ENCODE assay signal across 8 cellular contexts in the genomic region with DNA sequence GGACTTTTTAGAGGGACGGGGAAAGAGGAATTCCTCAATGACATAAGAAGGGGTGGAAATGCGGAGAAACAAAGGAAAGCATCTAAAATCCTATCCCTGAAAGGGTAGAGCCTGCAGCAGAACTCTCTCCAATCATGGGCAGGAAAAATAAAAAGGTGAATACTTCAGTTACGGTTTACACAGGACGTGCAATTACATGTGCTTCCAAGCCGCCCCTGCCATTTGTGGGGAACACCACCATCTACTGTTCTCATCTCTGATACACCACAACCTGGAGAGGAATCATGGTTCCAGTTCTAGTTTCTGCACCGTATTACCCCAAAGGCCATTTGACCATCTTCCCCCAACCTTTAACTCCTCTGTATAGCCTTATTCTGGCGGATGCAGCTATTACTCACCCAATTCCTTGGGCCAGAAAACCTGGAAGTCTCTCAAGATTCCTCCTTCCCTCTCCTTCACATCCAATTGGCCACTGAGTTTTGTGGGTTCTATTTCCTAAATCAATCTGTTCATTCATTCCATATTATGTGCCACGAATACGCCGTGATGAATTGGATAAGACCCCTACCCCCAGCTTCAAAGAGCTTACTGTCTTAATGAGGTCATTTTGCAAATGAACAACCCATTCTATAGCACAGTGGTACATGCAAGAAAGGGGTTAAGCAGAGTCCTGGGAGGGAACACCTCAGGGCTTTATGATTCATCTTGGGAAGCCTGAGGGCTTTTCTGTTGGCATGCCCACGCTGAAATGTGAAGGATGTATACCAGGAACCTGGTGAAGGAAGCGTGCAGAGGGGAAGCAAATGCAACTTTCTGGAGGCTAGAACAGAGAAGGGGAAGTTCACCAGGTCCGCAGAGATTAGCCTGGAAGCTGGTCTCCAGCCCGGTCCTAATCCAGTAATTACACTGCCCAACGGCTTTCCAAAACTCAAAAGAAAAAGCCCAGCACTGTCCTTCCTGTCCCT. TPM values are rescaled to one million over a fixed set of nuclear protein-coding genes. Genes with fewer than 3 reads are reported as not detected.
DNase-seq lines count a peak whose midpoint lies in the region; ATAC-seq, FAIRE-seq and TF ChIP-seq lines count a peak whose summit lies in the region.

No MANE protein-coding gene starts in this region.

- H3K9me3 ChIP-seq in Karpas-422 (ENCODE audit: low read length): no peaks in the 10 kb centered on the region
- no peaks in the 10 kb centered on the region for H3K9me3 ChIP-seq in neural cell (ENCODE audit: low read length)
- no peaks in the 10 kb centered on the region for H3K9me3 ChIP-seq in prostate gland

- H3K9me2 ChIP-seq in Karpas-422 (replicated peaks; ENCODE audit: insufficient read depth, low read length): no peaks in the 10 kb centered on the region
- H3K9me2 ChIP-seq in neural cell (ENCODE audit: insufficient read depth, low read length): no peaks in the 10 kb centered on the region

- H4K20me1 ChIP-seq in Karpas-422 (ENCODE audit: insufficient read depth, low read depth, low read length): no peaks in the 10 kb centered on the region
- no peaks in the 10 kb centered on the region for H4K20me1 ChIP-seq in neural cell (ENCODE audit: insufficient read depth)

- H3K79me2 ChIP-seq in Karpas-422 (ENCODE audit: low read length) (peaks cover 10% of the 10 kb centered on the region; the same call in 1 of the 2 replicates), neural cell (replicated peaks; ENCODE audit: insufficient read depth, low read length) (no peaks in the 10 kb centered on the region)

- intact Hi-C loops in prostate gland (cut with DNase I): no loop called here

- 55% methylated on average over 15 of the region's 15 CpGs for WGBS in prostate gland

- H3K27ac ChIP-seq in Karpas-422 (ENCODE audit: low read length) (no peak overlapping the region), neural cell (ENCODE audit: low read length) (no peak overlapping the region), prostate gland (no peak overlapping the region)

- H3K9ac ChIP-seq in Karpas-422 (ENCODE audit: low read length) (peak overlapping the region; percentile 69; the same call in 1 of the 2 replicates), neural cell (ENCODE audit: low read length) (no peak overlapping the region)

- no peak for TF ChIP-seq POLR2A in prostate gland (IDR thresholded peaks at IDR 0.05)

- H3K4me3 ChIP-seq in Karpas-422 (ENCODE audit: low read length) (peak overlapping the region; percentile 62; the same call in 1 of the 2 replicates), bronchial epithelial cell (ENCODE audit: low read depth, low read length) (no peak overlapping the region), neural cell (ENCODE audit: low read length) (peak overlapping the region; percentile 72), prostate gland (no peak overlapping the region)

- peak overlapping the region; percentile 63 for H3K4me2 ChIP-seq in Karpas-422 (ENCODE audit: low read depth, low read length, poor library complexity, severe bottlenecking)
- H3K4me2 ChIP-seq in neural cell (ENCODE audit: low read length): no peak overlapping the region

- peaks cover 19% of the 10 kb centered on the region for H3K4me1 ChIP-seq in Karpas-422 (ENCODE audit: low read length)
- no peaks in the 10 kb centered on the region for H3K4me1 ChIP-seq in prostate gland (replicated peaks)

- TF ChIP-seq EP300 in neural cell (conservative IDR thresholded peaks at IDR 0.05; ENCODE audit: poor library complexity, severe bottlenecking): no peak

- no peaks in the 10 kb centered on the region for H3F3A ChIP-seq in neural cell (ENCODE audit: insufficient read depth, low read length, poor library complexity, severe bottlenecking)

- H3K36me3 ChIP-seq in Karpas-422 (ENCODE audit: insufficient read depth, low read length): peaks cover 8% of the 10 kb centered on the region; the same call in 1 of the 2 replicates
- peaks cover 3% of the 10 kb centered on the region for H3K36me3 ChIP-seq in bronchial epithelial cell (ENCODE audit: control insufficient read depth, insufficient read depth, low read length)
- no peaks in the 10 kb centered on the region for H3K36me3 ChIP-seq in neural cell (ENCODE audit: insufficient read depth, low read length)
- no peaks in the 10 kb centered on the region for H3K36me3 ChIP-seq in prostate gland

- DNase-seq in COLO668 (lab: John Stamatoyannopoulos, UW; ENCODE audit: unreplicated experiment) (peak; percentile 8), Karpas-422 (peak; percentile 51), bronchial epithelial cell (ENCODE audit: low read depth) (peak; percentile 22), T-helper 9 cell (no peak), prostate gland (ENCODE audit: low spot score) (no peak)
- no peak for DNase-seq in activated effector memory CD4-positive, alpha-beta T cell treated with anti-CD3 and anti-CD28 coated beads, Interleukin-2, amount 50 U/mL, for 16 hours

- H2AFZ ChIP-seq in Karpas-422 (ENCODE audit: low read length): no peak overlapping the region; the same call in 1 of the 2 replicates
- H2AFZ ChIP-seq in neural cell (ENCODE audit: low read depth, low read length): no peak overlapping the region

- FAIRE-seq in bronchial epithelial cell (lab: Jason Lieb, UNC): peak; percentile 32

- ATAC-seq in HG03432 (IDR thresholded peaks at IDR 0.05; ENCODE audit: unreplicated experiment): no peak

- TF ChIP-seq RAD21 in neural cell (conservative IDR thresholded peaks at IDR 0.05): no peak

- no peak for TF ChIP-seq CTCF in bronchial epithelial cell (IDR thresholded peaks at IDR 0.05; ENCODE audit: insufficient read depth, low read length, severe bottlenecking)
- TF ChIP-seq CTCF in neural cell (IDR thresholded peaks at IDR 0.05; ENCODE audit: poor library complexity, severe bottlenecking): no peak
- no peak for TF ChIP-seq CTCF in prostate gland (IDR thresholded peaks at IDR 0.05)

- H3K27me3 ChIP-seq in Karpas-422 (ENCODE audit: low read length) (no peaks in the 10 kb centered on the region), bronchial epithelial cell (ENCODE audit: control insufficient read depth, insufficient read depth, low read length) (no peaks in the 10 kb centered on the region), neural cell (ENCODE audit: insufficient read depth, low read depth, low read length) (no peaks in the 10 kb centered on the region), prostate gland (replicated peaks; ENCODE audit: insufficient read depth) (no peaks in the 10 kb centered on the region)

TF ChIP-seq in neural cell, 6 proteins besides CTCF, POLR2A, EP300 and RAD21:
- TF ChIP-seq POLR2AphosphoS5 (IDR thresholded peaks at IDR 0.05) (no peak), TAF1 (IDR thresholded peaks at IDR 0.05; ENCODE audit: low read depth) (no peak), MXI1 (conservative IDR thresholded peaks at IDR 0.05; ENCODE audit: poor library complexity, severe bottlenecking) (no peak), EZH2 (IDR thresholded peaks at IDR 0.05; ENCODE audit: borderline replicate concordance, insufficient read depth, low read length, poor library complexity, severe bottlenecking) (no peak), REST (IDR thresholded peaks at IDR 0.05; ENCODE audit: borderline replicate concordance) (no peak), SMC3 (conservative IDR thresholded peaks at IDR 0.05; ENCODE audit: poor library complexity) (no peak)

RNA-seq across cellular contexts. Expression of gene MSL3, which starts 1.4 kb away (rescaled TPM):
- total RNA-seq in Karpas-422 (2014; rRNA removed; shearing (Covaris generic); ENCODE audit: low replicate concordance): 36.6 and 69.2 TPM in 2 replicates
- 14.5 and 19.1 TPM in 2 replicates for total RNA-seq in bronchial epithelial cell
- polyA plus RNA-seq in neural cell: 37.2 and 38.4 TPM in 2 replicates
- polyA minus RNA-seq in neural cell: 24.3 and 27.7 TPM in 2 replicates
- total RNA-seq in prostate gland: 10 to 100 TPM; 13.4 to 34.8 TPM

Comparison
In these comparisons a context has a peak if more than half of its experiments do, and no peak if none do; other contexts are left out.
1. DNase-seq: peak in COLO668 (single experiment), Karpas-422 (single experiment) and bronchial epithelial cell (single experiment); none in T-helper 9 cell (single experiment), prostate gland (single experiment) and activated effector memory CD4-positive, alpha-beta T cell treated with anti-CD3 and anti-CD28 coated beads, Interleukin-2, amount 50 U/mL, for 16 hours (single experiment).
2. H3K4me3 ChIP-seq: peak in Karpas-422 (single experiment) and neural cell (single experiment); none in bronchial epithelial cell (single experiment) and prostate gland (0 of 2).